Comparison of ENCODE assay signal across 29 cellular contexts in genomic region chr4:80321776-80322175, GRCh38. TPM values are rescaled to one million over a fixed set of nuclear protein-coding genes. Genes with fewer than 3 reads are reported as not detected.
A peak's percentile ranks its signal among the peaks of the same experiment; 100 is the strongest.
DNase-seq lines count a peak whose midpoint lies in the region; ATAC-seq, FAIRE-seq and TF ChIP-seq lines count a peak whose summit lies in the region.
"Had no signal": no experiment of that assay in that cellular context is flagged by ENCODE, and none has a peak within 500 bp of the region (broad histone marks: within the 10 kb centered on the region; RNA-seq: fewer than 3 reads in every experiment).

No MANE protein-coding gene starts in this region.

- no peak; the same call in 2 of the 3 replicates for ATAC-seq in SK-N-SH treated with all-trans-retinoic acid at 6 μM for 48 hours
- peak; percentile 36 for ATAC-seq in GM12878
- peak; percentile 50 for ATAC-seq in foreskin keratinocyte
- no peak for ATAC-seq in GM21786 (IDR thresholded peaks at IDR 0.05; ENCODE audit: unreplicated experiment)
- ATAC-seq: HCT116, PC-3, Right ventricle myocardium inferior had no signal

- DNase-seq in SK-N-SH (no peak), GM12878 (ENCODE audit: low read depth, low spot score) (no peak), foreskin keratinocyte (no peak), DMS53 treated with DMSO at 0.1 percent for 48 hours (lab: John Stamatoyannopoulos, UW; ENCODE audit: unreplicated experiment) (no peak), testis (no peak), pons (ENCODE audit: low spot score) (no peak)
- DNase-seq: BE2C; CD8-positive, alpha-beta memory T cell; DMS 273 treated with DMSO at 0.1 percent for 48 hours; DMS79 treated with DMSO at 0.1 percent for 48 hours; GF-D8; GOT3; KG1; MG63; NCI-H1694; NCI-H2029 treated with DMSO at 0.1 percent for 48 hours; NCI-H446 treated with DMSO at 0.1 percent for 48 hours; NCI-H526; NCI-H82; NK-92 treated with Interleukin-12 subunit alpha and Interleukin-12 subunit beta, amount 100 ng/mL, for 24 hours; PC-3; SJCRH30 had no signal

- no peak for TF ChIP-seq POLR2A in GM12878 (IDR thresholded peaks at IDR 0.05; ENCODE audit: low read depth, low read length)
- no peak for TF ChIP-seq POLR2A in testis (IDR thresholded peaks at IDR 0.05)

- no peaks in the 10 kb centered on the region for H4K20me1 ChIP-seq in SK-N-SH (ENCODE audit: insufficient read depth)
- H4K20me1 ChIP-seq in GM12878 (ENCODE audit: control insufficient read depth, insufficient read depth): no peaks in the 10 kb centered on the region

- no peaks in the 10 kb centered on the region for H3K36me3 ChIP-seq in SK-N-SH (replicated peaks in 1 of 2; ENCODE audit: control insufficient read depth in 1 of 2, insufficient read depth in 2 of 2, low read length in 1 of 2)
- H3K36me3 ChIP-seq in GM12878 (ENCODE audit: control insufficient read depth in 2 of 2, insufficient read depth in 2 of 2, low read length in 1 of 2): no peaks in the 10 kb centered on the region
- no peaks in the 10 kb centered on the region for H3K36me3 ChIP-seq in testis (ENCODE audit: low read depth, missing control alignments)
- H3K36me3 ChIP-seq: BE2C, MG63, SJCRH30 had no signal

- in situ Hi-C loops in GM12878 (cut with MboI): no loop called here

- H3K4me1 ChIP-seq in SK-N-SH (ENCODE audit: control insufficient read depth in 1 of 2, insufficient read depth in 2 of 2, low read depth in 1 of 2, low read length in 1 of 2) (peaks cover 2 to 10% of the 10 kb centered on the region in 2 experiments; a peak in 3 of 4 replicates), GM12878 (ENCODE audit: control insufficient read depth, insufficient read depth, low read length) (no peaks in the 10 kb centered on the region), foreskin keratinocyte (no peaks in the 10 kb centered on the region), testis (no peaks in the 10 kb centered on the region)
- H3K4me1 ChIP-seq: BE2C had no signal

- TF ChIP-seq CTCF in SK-N-SH (IDR thresholded peaks at IDR 0.05) (peak; percentile 15; the same call in 1 of the 2 replicates), GM12878 (IDR thresholded peaks at IDR 0.05 in 2 of 3, conservative IDR thresholded peaks at IDR 0.05 in 1 of 3; ENCODE audit: control insufficient read depth in 2 of 3, extremely low read depth in 1 of 3, insufficient read depth in 1 of 3, low read depth in 3 of 3, low read length in 3 of 3) (no peak), foreskin keratinocyte (conservative IDR thresholded peaks at IDR 0.05) (no peak), testis (IDR thresholded peaks at IDR 0.05) (no peak)

- SMC1A ChIA-PET in GM12878 (lab: Charles Lee; ENCODE audit: uncharacterized antibody, unreplicated experiment): no interaction called here

- no peaks in the 10 kb centered on the region for H3K9me2 ChIP-seq in SK-N-SH

- H3K4me2 ChIP-seq in SK-N-SH (no peak overlapping the region), GM12878 (ENCODE audit: control insufficient read depth, insufficient read depth) (no peak overlapping the region)

- intact Hi-C loops in GM12878 (cut with micrococcal nuclease; ENCODE audit: unreplicated experiment): loop anchor here (10.0 kb wide), 1 partner anchor 1367 kb away; no protein-coding TSS in a partner anchor
- intact Hi-C loops in testis (cut with DNase I; ENCODE audit: low total_unique reads): no loop called here

- H3K27ac ChIP-seq in SK-N-SH (ENCODE audit: low read depth in 2 of 2, low read length in 1 of 2): no peak overlapping the region
- H3K27ac ChIP-seq in GM12878 (ENCODE audit: control insufficient read depth, insufficient read depth): no peak overlapping the region
- H3K27ac ChIP-seq in foreskin keratinocyte: no peak overlapping the region
- H3K27ac ChIP-seq in testis: no peak overlapping the region
- H3K27ac ChIP-seq: 22Rv1, SJCRH30 had no signal

- H3K4me3 ChIP-seq in SK-N-SH (ENCODE audit: low read depth in 2 of 2, low read length in 1 of 2) (no peak overlapping the region), GM12878 (no peak overlapping the region), testis (no peak overlapping the region)
- H3K4me3 ChIP-seq: MG63, SJCRH30 had no signal

- H3K27me3 ChIP-seq in SK-N-SH (ENCODE audit: insufficient read depth) (no peaks in the 10 kb centered on the region), GM12878 (replicated peaks in 1 of 2; ENCODE audit: control insufficient read depth in 2 of 2, insufficient read depth in 2 of 2, low read length in 1 of 2) (no peaks in the 10 kb centered on the region), foreskin keratinocyte (no peaks in the 10 kb centered on the region), testis (no peaks in the 10 kb centered on the region)
- H3K27me3 ChIP-seq: BE2C, MG63, SJCRH30 had no signal

- no peak for TF ChIP-seq RAD21 in SK-N-SH (IDR thresholded peaks at IDR 0.05; ENCODE audit: low read length)
- no peak for TF ChIP-seq RAD21 in GM12878 (IDR thresholded peaks at IDR 0.05; ENCODE audit: insufficient read depth, low read depth, low read length)

- H3K9me3 ChIP-seq in SK-N-SH (no peaks in the 10 kb centered on the region), GM12878 (replicated peaks; ENCODE audit: control insufficient read depth, insufficient read depth, low read length) (no peaks in the 10 kb centered on the region), testis (no peaks in the 10 kb centered on the region)
- H3K9me3 ChIP-seq: BE2C, MG63, SJCRH30 had no signal

- 0 out of 2 replicates have a peak, but pooled peaks cover 6% of the 10 kb centered on the region for H3K79me2 ChIP-seq in SK-N-SH (ENCODE audit: insufficient read depth)
- H3K79me2 ChIP-seq in GM12878 (ENCODE audit: control insufficient read depth, insufficient read depth, low read length): no peaks in the 10 kb centered on the region

- H3F3A ChIP-seq in SK-N-SH (replicated peaks; ENCODE audit: insufficient read depth): peaks cover 18% of the 10 kb centered on the region

- RAD21 ChIA-PET in GM12878 (lab: Charles Lee; ENCODE audit: unreplicated experiment): no interaction called here

- CTCF ChIA-PET in SK-N-SH (lab: Yijun Ruan, JAX) (interaction anchor here (4.0 kb wide), 1 partner anchor 14 kb away, joined by 17 read pairs; the partner anchor contains the start of gene CFAP299), GM12878 (lab: Yijun Ruan, JAX) (no interaction called here)

- no peak for FAIRE-seq in GM12878 (lab: Jason Lieb, UNC)
- FAIRE-seq: HTR-8/SVneo had no signal

- no peak overlapping the region for H3K9ac ChIP-seq in SK-N-SH
- H3K9ac ChIP-seq in GM12878 (ENCODE audit: control insufficient read depth, insufficient read depth, low read length): no peak overlapping the region

- POLR2A ChIA-PET in SK-N-SH (lab: Yijun Ruan, JAX) (no interaction called here), GM12878 (lab: Charles Lee) (no interaction called here)

- no TSS peak for BruUV-seq in GM12878 (replicated peaks; lab: Mats Ljungman, UMichigan)

- TF ChIP-seq EP300 in SK-N-SH (IDR thresholded peaks at IDR 0.05; ENCODE audit: borderline replicate concordance in 1 of 2, low read depth in 1 of 2, low read length in 1 of 2): no peak
- no peak for TF ChIP-seq EP300 in GM12878 (IDR thresholded peaks at IDR 0.05; ENCODE audit: borderline replicate concordance in 1 of 2, control insufficient read depth in 1 of 2, low read depth in 2 of 2, low read length in 2 of 2)

- WGBS in SK-N-SH (ENCODE audit: low lambda C conversion rate): 73% methylated on average over 4 of the region's 4 CpGs
- 13% methylated on average over 4 of the region's 4 CpGs for WGBS in GM12878 (ENCODE audit: insufficient coverage, insufficient replicate concordance, low lambda C conversion rate, missing lambda C conversion rate)
- WGBS in testis, 2 donors: 75 to 76% methylated on average over 4 of the region's 4 CpGs

- H2AFZ ChIP-seq in SK-N-SH (ENCODE audit: low read depth): no peak overlapping the region
- H2AFZ ChIP-seq in GM12878 (ENCODE audit: control insufficient read depth, low read depth, low read length): no peak overlapping the region

RNA-seq across cellular contexts. Expression of gene CFAP299, which starts 13.8 kb away (rescaled TPM):
- polyA plus RNA-seq in SK-N-SH (2012; rRNA removed) (1.2 and 2.3 TPM in 2 replicates), GM12878 (2011; rRNA removed) (not detected in 2 replicates), GM12878 (2014; fragmentation: Illumina TruSeq; extraction: Trizol) (not detected in 2 replicates), GM12878 (2014; fragmentation: Nextera tagmentation; extraction: Ambion mirVana) (not detected), GM12878 (2014; rRNA removed) (not detected in 2 replicates), GM12878 (2016; fragmentation: Nextera tagmentation; extraction: Ambion mirVana) (under 1 TPM in 1 of 2 experiments, not detected in 1; 0.34 TPM), foreskin keratinocyte (not detected in 2 replicates), testis (ENCODE audit: insufficient read depth, low read depth, low replicate concordance) (51.9 TPM)
- polyA plus RNA-seq in SK-N-SH (2012; cell fraction: cytosol; rRNA removed): 1.7 and 2.7 TPM in 2 replicates
- polyA plus RNA-seq in SK-N-SH (2012; cell fraction: nucleus; rRNA removed): 2.6 and 6.8 TPM in 2 replicates
- 0.15 and 0.34 TPM in 2 replicates for total RNA-seq in GM12878 (2013; cell fraction: nucleolus; rRNA removed)
- total RNA-seq in GM12878 (2014; rRNA removed) (0.06 TPM in 1 of 2 replicates, not detected in the other), GM12878 (2014; rRNA removed; fragmentation: Illumina TruSeq; extraction: Trizol) (not detected in 2 replicates), GM12878 (2021) (not detected in 2 replicates), foreskin keratinocyte (not detected in 2 replicates), testis (10 to 100 TPM; 18.1 to 21.4 TPM)
- not detected for polyA plus RNA-seq in GM12878 (2011; ENCODE audit: low read depth)
- polyA plus RNA-seq in GM12878 (2011; cell fraction: cytosol; rRNA removed): not detected in 2 replicates
- not detected in 2 replicates for polyA plus RNA-seq in GM12878 (2011; cell fraction: nucleus; rRNA removed)
- polyA plus RNA-seq in GM12878 (2012): not detected in 2 replicates
- polyA minus RNA-seq in GM12878 (2011; rRNA and poly(A)+ RNA removed): 0.15 TPM in 1 of 2 replicates, not detected in the other
- polyA minus RNA-seq in GM12878 (2011; cell fraction: cytosol; rRNA and poly(A)+ RNA removed): not detected in 2 replicates
- 0.12 and 0.67 TPM in 2 replicates for polyA minus RNA-seq in GM12878 (2011; cell fraction: nucleus; rRNA and poly(A)+ RNA removed)
- total RNA-seq: CD8-positive, alpha-beta memory T cell; PC-3; SJCRH30 had no signal
- polyA plus RNA-seq: CD14-positive monocyte; CD8-positive, alpha-beta memory T cell had no signal

RNA-seq across cellular contexts. Expression of gene FGF5, which starts 55.3 kb away (rescaled TPM):
- polyA plus RNA-seq in SK-N-SH (2012; rRNA removed) (17.7 and 22.8 TPM in 2 replicates), GM12878 (2011; rRNA removed) (0.87 and 1.6 TPM in 2 replicates), GM12878 (2014; fragmentation: Illumina TruSeq; extraction: Trizol) (2.6 and 3.0 TPM in 2 replicates), GM12878 (2014; fragmentation: Nextera tagmentation; extraction: Ambion mirVana) (1 to 10 TPM; 1.1 to 1.7 TPM), GM12878 (2014; rRNA removed) (5.0 and 7.4 TPM in 2 replicates), GM12878 (2016; fragmentation: Nextera tagmentation; extraction: Ambion mirVana) (1 to 10 TPM; 1.2 to 1.3 TPM), foreskin keratinocyte (2.7 TPM in 2 replicates), testis (ENCODE audit: insufficient read depth, low read depth, low replicate concordance) (not detected)
- polyA plus RNA-seq in SK-N-SH (2012; cell fraction: cytosol; rRNA removed): 30.6 and 32.6 TPM in 2 replicates
- 15.2 and 20.5 TPM in 2 replicates for polyA plus RNA-seq in SK-N-SH (2012; cell fraction: nucleus; rRNA removed)
- 0.78 and 0.84 TPM in 2 replicates for total RNA-seq in GM12878 (2013; cell fraction: nucleolus; rRNA removed)
- total RNA-seq in GM12878 (2014; rRNA removed) (1.5 and 1.6 TPM in 2 replicates), GM12878 (2014; rRNA removed; fragmentation: Illumina TruSeq; extraction: Trizol) (2.3 TPM in 2 replicates), GM12878 (2021) (3.4 and 4.2 TPM in 2 replicates), foreskin keratinocyte (4.2 and 5.8 TPM in 2 replicates), testis (not detected)
- not detected for polyA plus RNA-seq in GM12878 (2011; ENCODE audit: low read depth)
- polyA plus RNA-seq in GM12878 (2011; cell fraction: cytosol; rRNA removed): 0.45 and 0.62 TPM in 2 replicates
- 0.54 and 1.7 TPM in 2 replicates for polyA plus RNA-seq in GM12878 (2011; cell fraction: nucleus; rRNA removed)
- polyA plus RNA-seq in GM12878 (2012): not detected in 2 replicates
- polyA minus RNA-seq in GM12878 (2011; rRNA and poly(A)+ RNA removed): 0.73 and 0.82 TPM in 2 replicates
- polyA minus RNA-seq in GM12878 (2011; cell fraction: cytosol; rRNA and poly(A)+ RNA removed): 0.53 and 1.2 TPM in 2 replicates
- polyA minus RNA-seq in GM12878 (2011; cell fraction: nucleus; rRNA and poly(A)+ RNA removed): 2.2 and 3.3 TPM in 2 replicates
- total RNA-seq: CD8-positive, alpha-beta memory T cell had no signal
- polyA plus RNA-seq: CD14-positive monocyte; CD8-positive, alpha-beta memory T cell had no signal

Comparison
In these comparisons a context has a peak if more than half of its experiments do, and no peak if none do; other contexts are left out.
1. ATAC-seq: peak in GM12878 (single experiment) and foreskin keratinocyte (single experiment); none in SK-N-SH treated with all-trans-retinoic acid at 6 μM for 48 hours (single experiment) and GM21786 (single experiment).
2. Of the 26 proteins assayed by ChIP-seq in both GM12878 and SK-N-SH: peak only in GM12878: none; only in SK-N-SH: CTCF; in both: none; in neither: 25.